Comparison of ENCODE assay signal across 31 cellular contexts in genomic region chr3:14905055-14905657, GRCh38.
"Had no signal": no experiment of that assay in that cellular context is flagged by ENCODE, and none has a peak within 500 bp of the region (broad histone marks: within the 10 kb centered on the region; RNA-seq: fewer than 3 reads in every experiment).

No MANE protein-coding gene starts in this region.

- DNase-seq: activated CD4-positive, alpha-beta T cell treated with anti-CD3 and anti-CD28 coated beads for 36 hours; activated CD4-positive, alpha-beta T cell treated with anti-CD3 and anti-CD28 coated beads, Interleukin-2, amount 10 ng/mL, durations not matched to agents 7 days and 5 days; activated CD4-positive, alpha-beta T cell treated with anti-CD3 and anti-CD28 coated beads, Interleukin-2, amount 50 U/mL, for 48 hours; activated CD8-positive, alpha-beta memory T cell treated with anti-CD3 and anti-CD28 coated beads, Interleukin-2, amount 50 U/mL, for 48 hours; activated CD8-positive, alpha-beta T cell treated with anti-CD3 and anti-CD28 coated beads, Interleukin-2, amount 10 ng/mL, durations not matched to agents 7 days and 5 days; activated effector memory CD4-positive, alpha-beta T cell treated with Interleukin-2 at 50 U/mL for 16 hours; activated naive CD4-positive, alpha-beta T cell treated with anti-CD3 and anti-CD28 coated beads, Interleukin-2, amount 50 U/mL, for 16 hours; activated naive CD8-positive, alpha-beta T cell treated with anti-CD3 and anti-CD28 coated beads, Interleukin-2, amount 10 ng/mL, durations not matched to agents 7 days and 5 days; activated T-cell treated with anti-CD3 and anti-CD28 coated beads, Interleukin-2, amount 50 U/mL, for 48 hours; amygdala; body of pancreas; caudate nucleus; cerebellar nuclear complex; MG63; NCI-H1048; NCI-H1105 treated with DMSO at 0.1 percent for 48 hours; NCI-H1436; NCI-H1694; NCI-H1930; NCI-H2081 treated with DMSO at 0.1 percent for 48 hours; NCI-H345; NCI-H524 treated with DMSO at 0.1 percent for 48 hours; PC-3; Peyer's patch; SHP77 treated with DMSO at 0.1 percent for 48 hours; SK-N-SH had no signal

- H3K4me1 ChIP-seq: body of pancreas, breast epithelium, SJSA1 had no signal

- H3K9ac ChIP-seq: SK-N-SH had no signal

- H3K9me2 ChIP-seq: SK-N-SH had no signal

- FAIRE-seq: astrocyte, TTC549 had no signal

- H3K9me3 ChIP-seq: body of pancreas, breast epithelium, MG63, Peyer's patch, SJSA1, SK-N-SH had no signal

- H3K4me3 ChIP-seq: body of pancreas, breast epithelium, MG63, Peyer's patch, SJSA1 had no signal

- H3K27me3 ChIP-seq: body of pancreas, breast epithelium, MG63, Peyer's patch had no signal

- H3K36me3 ChIP-seq: breast epithelium, MG63, SJSA1 had no signal

- H3K4me2 ChIP-seq: SK-N-SH had no signal

- H3K27ac ChIP-seq: body of pancreas, breast epithelium, Peyer's patch, SJSA1 had no signal

- ATAC-seq: activated CD4-positive, alpha-beta T cell treated with anti-CD3 and anti-CD28 coated beads for 36 hours; activated CD4-positive, CD25-positive, alpha-beta regulatory T cell treated with anti-CD3 and anti-CD28 coated beads, Interleukin-2, amount 50 U/mL, for 24 hours; activated CD8-positive, alpha-beta T cell treated with anti-CD3 and anti-CD28 coated beads, Interleukin-2, amount 10 ng/mL, durations not matched to agents 7 days and 5 days; body of pancreas; PC-3 had no signal
